Comparison of ENCODE assay signal across 22 cellular contexts in the genomic region with DNA sequence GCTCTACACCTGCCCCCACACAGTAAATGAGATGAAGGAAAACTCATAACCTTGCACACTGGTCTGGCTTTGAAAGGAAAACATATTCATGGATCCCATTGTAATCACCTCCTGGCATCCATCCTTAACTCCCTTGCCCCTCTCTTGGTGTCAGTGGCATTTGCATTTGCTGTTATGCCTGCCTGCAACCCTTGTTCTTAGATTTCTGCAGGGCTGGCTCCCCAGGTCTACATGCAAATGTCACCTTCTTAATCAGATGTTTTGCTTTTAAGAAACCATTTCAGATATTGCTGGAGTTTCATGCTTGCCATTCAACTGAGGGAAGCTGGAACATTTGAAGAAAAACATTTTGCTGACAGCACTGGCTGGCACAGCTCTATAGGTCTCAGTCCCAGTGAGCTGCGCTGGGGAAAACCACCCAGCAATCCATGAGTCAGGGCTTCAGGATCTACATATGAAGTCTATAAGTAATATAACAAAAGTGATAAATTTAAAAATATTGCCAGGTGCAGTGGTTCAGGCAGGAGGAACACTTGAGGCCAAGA. TPM values are rescaled to one million over a fixed set of nuclear protein-coding genes. Genes with fewer than 3 reads are reported as not detected.
DNase-seq lines count a peak whose midpoint lies in the region; ATAC-seq and TF ChIP-seq lines count a peak whose summit lies in the region.
"Had no signal": no experiment of that assay in that cellular context is flagged by ENCODE, and none has a peak within 500 bp of the region (broad histone marks: within the 10 kb centered on the region; RNA-seq: fewer than 3 reads in every experiment).

No MANE protein-coding gene starts in this region.

- no peak overlapping the region for H3K23ac ChIP-seq in mesendoderm (ENCODE audit: low read length)

- ATAC-seq in DND-41 (ENCODE audit: insufficient read depth, low read depth) (no peak), T-helper 17 cell (no peak), GM21381 (IDR thresholded peaks at IDR 0.05; ENCODE audit: unreplicated experiment) (no peak)
- ATAC-seq in naive thymus-derived CD8-positive, alpha-beta T cell: no peak
- ATAC-seq: A549, HepG2, PC-3, Right ventricle myocardium inferior had no signal

- H3K56ac ChIP-seq in mesendoderm (ENCODE audit: low read length): peak overlapping the region; percentile 17

- H2AFZ ChIP-seq in DND-41 (ENCODE audit: low read depth, low read length): no peak overlapping the region
- no peak overlapping the region for H2AFZ ChIP-seq in KMS-11 (ENCODE audit: low read depth)

- no peak overlapping the region for H4K8ac ChIP-seq in mesendoderm (ENCODE audit: low read depth, low read length)

- H3K4me1 ChIP-seq in DND-41 (ENCODE audit: insufficient read depth, low read length) (peaks cover 98% of the 10 kb centered on the region), KMS-11 (ENCODE audit: low read depth, poor library complexity, severe bottlenecking) (peaks cover 37% of the 10 kb centered on the region), mesendoderm (ENCODE audit: control insufficient read depth, low read depth, low read length) (peaks cover 6% of the 10 kb centered on the region), vagina (no peaks in the 10 kb centered on the region)

- H3K9ac ChIP-seq in DND-41 (ENCODE audit: low read depth, low read length) (peak overlapping the region; percentile 41), KMS-11 (no peak overlapping the region), mesendoderm (ENCODE audit: low read length) (no peak overlapping the region)

- no peaks in the 10 kb centered on the region for H3K79me2 ChIP-seq in DND-41 (ENCODE audit: insufficient read depth, low read length)
- no peaks in the 10 kb centered on the region for H3K79me2 ChIP-seq in KMS-11 (ENCODE audit: insufficient read depth, low read depth)
- no peaks in the 10 kb centered on the region for H3K79me2 ChIP-seq in mesendoderm (ENCODE audit: control insufficient read depth, insufficient read depth, low read length)

- H2BK5ac ChIP-seq in mesendoderm (ENCODE audit: low read length): no peak overlapping the region

- H3K27me3 ChIP-seq in DND-41 (ENCODE audit: insufficient read depth, low read length, poor library complexity) (no peaks in the 10 kb centered on the region), KMS-11 (ENCODE audit: insufficient read depth, low read depth) (no peaks in the 10 kb centered on the region), mesendoderm (ENCODE audit: insufficient read depth, low read length, poor library complexity) (no peaks in the 10 kb centered on the region), vagina (no peaks in the 10 kb centered on the region)

- no peaks in the 10 kb centered on the region for H3K36me3 ChIP-seq in DND-41 (ENCODE audit: insufficient read depth, low read length)
- no peaks in the 10 kb centered on the region for H3K36me3 ChIP-seq in KMS-11 (ENCODE audit: insufficient read depth)
- H3K36me3 ChIP-seq in mesendoderm (ENCODE audit: control insufficient read depth, insufficient read depth, low read length): no peaks in the 10 kb centered on the region
- H3K36me3 ChIP-seq in vagina: no peaks in the 10 kb centered on the region

- no peak overlapping the region for H2BK15ac ChIP-seq in mesendoderm (replicated peaks; ENCODE audit: low read depth)

- no peak overlapping the region for H3K4me3 Mint-ChIP-seq in T-helper 17 cell
- H3K4me3 Mint-ChIP-seq in naive thymus-derived CD8-positive, alpha-beta T cell: no peak overlapping the region
- H3K4me3 Mint-ChIP-seq: CD14-positive monocyte had no signal

- no peaks in the 10 kb centered on the region for H3K9me3 Mint-ChIP-seq in naive thymus-derived CD8-positive, alpha-beta T cell

- no peak overlapping the region for H3K18ac ChIP-seq in mesendoderm (ENCODE audit: low read length)

- peak overlapping the region; percentile 56 for H3K27ac Mint-ChIP-seq in T-helper 17 cell
- H3K27ac Mint-ChIP-seq in naive thymus-derived CD8-positive, alpha-beta T cell: peak overlapping the region in 2 of 10 donors; percentile 2 to 5
- H3K27ac Mint-ChIP-seq: CD14-positive monocyte had no signal

- no peak overlapping the region for H3K4ac ChIP-seq in mesendoderm (ENCODE audit: low read depth, low read length)

- TF ChIP-seq POLR2A in vagina (IDR thresholded peaks at IDR 0.05): no peak

- H2AK5ac ChIP-seq in mesendoderm (ENCODE audit: low read length): no peak overlapping the region

- H3K4me2 ChIP-seq in DND-41 (ENCODE audit: insufficient read depth, low read length) (no peak overlapping the region; the same call in 1 of the 2 replicates), KMS-11 (0 out of 2 replicates have a peak overlapping the region, but pooled peaks have one; percentile 30), mesendoderm (ENCODE audit: low read length) (no peak overlapping the region)
- H3K4me2 ChIP-seq: A549 had no signal

- no peak for TF ChIP-seq CTCF in DND-41 (IDR thresholded peaks at IDR 0.05; ENCODE audit: borderline replicate concordance, extremely low read depth, low read length, poor library complexity, severe bottlenecking)
- TF ChIP-seq CTCF in KMS-11 (conservative IDR thresholded peaks at IDR 0.05; ENCODE audit: low read depth, low read length): no peak
- no peak for TF ChIP-seq CTCF in vagina (IDR thresholded peaks at IDR 0.05)

- H3K27ac ChIP-seq in DND-41 (ENCODE audit: low read length) (peak overlapping the region; percentile 97), KMS-11 (no peak overlapping the region), mesendoderm (ENCODE audit: low read depth, low read length) (no peak overlapping the region), vagina (no peak overlapping the region)
- H3K27ac ChIP-seq: A549, SK-N-MC had no signal

- DNase-seq in DND-41 (no peak), T-helper 17 cell (no peak), mesendoderm (no peak), 8988T (no peak), vagina (ENCODE audit: extremely low spot score in 2 of 2) (no peak)
- DNase-seq in naive thymus-derived CD8-positive, alpha-beta T cell: no peak
- DNase-seq: COR-L47; DMS153; NCI-H1436; NCI-H2081 treated with DMSO at 0.1 percent for 48 hours; NCI-H2227 treated with DMSO at 0.1 percent for 48 hours; NCI-H524 treated with DMSO at 0.1 percent for 48 hours; NK-92 treated with Interleukin-12 subunit alpha and Interleukin-12 subunit beta, amount 100 ng/mL, for 24 hours; PC-3 had no signal

- WGBS in mesendoderm (ENCODE audit: extremely low coverage, insufficient coverage, low lambda C conversion rate): no CpG with 5 or more reads among the region's 1 CpG

- POLR2A ChIA-PET in naive thymus-derived CD8-positive, alpha-beta T cell (lab: Charles Lee): interaction anchor here (0.6 to 0.9 kb wide), 2 partner anchors 9 kb away, joined by 3 read pairs; no protein-coding TSS in a partner anchor

- peaks cover 8% of the 10 kb centered on the region for H3K4me1 Mint-ChIP-seq in T-helper 17 cell
- H3K4me1 Mint-ChIP-seq in naive thymus-derived CD8-positive, alpha-beta T cell: peaks cover 3 to 34% (median 23%) of the 10 kb centered on the region in 4 donors

- no peaks in the 10 kb centered on the region for H3K79me1 ChIP-seq in mesendoderm (ENCODE audit: low read length)

- H3K9me3 ChIP-seq in DND-41 (ENCODE audit: insufficient read depth, low read length, severe bottlenecking) (peaks cover 3% of the 10 kb centered on the region), T-helper 17 cell (ENCODE audit: control insufficient read depth, low read length, poor library complexity, severe bottlenecking) (no peaks in the 10 kb centered on the region), vagina (no peaks in the 10 kb centered on the region)
- H3K9me3 ChIP-seq: A549 had no signal

- H4K5ac ChIP-seq in mesendoderm (ENCODE audit: low read length): no peak overlapping the region

- H4K20me1 ChIP-seq in DND-41 (ENCODE audit: insufficient read depth, low read length) (no peaks in the 10 kb centered on the region), KMS-11 (ENCODE audit: insufficient read depth) (no peaks in the 10 kb centered on the region)

- H3K4me3 ChIP-seq in DND-41 (ENCODE audit: low read depth in 1 of 2, low read length in 2 of 2) (peak overlapping the region in 1 of 2 experiments; percentile 22; a peak in 1 of 4 replicates), KMS-11 (IDR thresholded peaks at IDR 0.05; ENCODE audit: insufficient read depth, low read depth, low read length) (no peak overlapping the region), mesendoderm (ENCODE audit: low read length) (no peak overlapping the region), vagina (no peak overlapping the region)
- H3K4me3 ChIP-seq: A549, SK-N-MC had no signal

- peaks cover 9% of the 10 kb centered on the region for H3K27me3 Mint-ChIP-seq in T-helper 17 cell
- H3K27me3 Mint-ChIP-seq in naive thymus-derived CD8-positive, alpha-beta T cell: no peaks in the 10 kb centered on the region

- no peaks in the 10 kb centered on the region for H3K36me3 Mint-ChIP-seq in T-helper 17 cell (ENCODE audit: low read depth)
- H3K36me3 Mint-ChIP-seq in naive thymus-derived CD8-positive, alpha-beta T cell: no peaks in the 10 kb centered on the region
- H3K36me3 Mint-ChIP-seq: CD14-positive monocyte had no signal

- H2BK120ac ChIP-seq in mesendoderm (ENCODE audit: low read depth, low read length): no peak overlapping the region

- intact Hi-C loops in vagina (cut with DNase I): no loop called here

RNA-seq across cellular contexts. Expression of gene LRRC2, which starts 19.1 kb away (rescaled TPM):
- total RNA-seq in T-helper 17 cell: under 1 TPM; 0.42 to 0.52 TPM
- polyA plus RNA-seq in mesendoderm (2013, experiment 1 of 2): 3.4 TPM
- polyA plus RNA-seq in mesendoderm (2013, experiment 2 of 2): 3.4 TPM
- 2.0 TPM for total RNA-seq in vagina
- total RNA-seq in naive thymus-derived CD8-positive, alpha-beta T cell: under 1 TPM; 0.26 to 0.33 TPM
- polyA plus RNA-seq in naive thymus-derived CD8-positive, alpha-beta T cell: not detected
- polyA plus RNA-seq: A549, CD14-positive monocyte had no signal

RNA-seq across cellular contexts. Expression of gene RTP3, which starts 49.2 kb away (rescaled TPM):
- total RNA-seq in T-helper 17 cell (not detected), vagina (not detected)
- 0.10 TPM for polyA plus RNA-seq in mesendoderm (2013, experiment 1 of 2)
- polyA plus RNA-seq in mesendoderm (2013, experiment 2 of 2): 0.11 TPM
- not detected for total RNA-seq in naive thymus-derived CD8-positive, alpha-beta T cell
- polyA plus RNA-seq in naive thymus-derived CD8-positive, alpha-beta T cell: not detected
- total RNA-seq: LHCN-M2, PC-3, Right ventricle myocardium inferior had no signal
- polyA plus RNA-seq: A549, CD14-positive monocyte, HepG2 had no signal
